Comparison of ENCODE assay signal across 10 cellular contexts in genomic region chr14:76514599-76514998, GRCh38.
A peak's percentile ranks its signal among the peaks of the same experiment; 100 is the strongest.
DNase-seq lines count a peak whose midpoint lies in the region; ATAC-seq and TF ChIP-seq lines count a peak whose summit lies in the region.
"Had no signal": no experiment of that assay in that cellular context is flagged by ENCODE, and none has a peak within 500 bp of the region (broad histone marks: within the 10 kb centered on the region; RNA-seq: fewer than 3 reads in every experiment).

No MANE protein-coding gene starts in this region.

- no peaks in the 10 kb centered on the region for H3K27me3 ChIP-seq in right lobe of liver
- H3K27me3 ChIP-seq in gastrocnemius medialis: no peaks in the 10 kb centered on the region
- H3K27me3 ChIP-seq: adrenal gland had no signal

- H3K4me1 ChIP-seq in right lobe of liver: no peaks in the 10 kb centered on the region
- no peaks in the 10 kb centered on the region for H3K4me1 ChIP-seq in gastrocnemius medialis
- H3K4me1 ChIP-seq: adrenal gland had no signal

- intact Hi-C loops in right lobe of liver (cut with DNase I): no loop called here
- intact Hi-C loops in gastrocnemius medialis (cut with DNase I; ENCODE audit: low total_unique reads): no loop called here

- ATAC-seq in right lobe of liver: peak; percentile 28 to 80 (median 48)
- ATAC-seq in gastrocnemius medialis: no peak
- ATAC-seq: left colon had no signal

- H3K4me3 ChIP-seq in right lobe of liver (no peak overlapping the region), gastrocnemius medialis (no peak overlapping the region)
- H3K4me3 ChIP-seq: adrenal gland had no signal

- TF ChIP-seq POLR2A in right lobe of liver (IDR thresholded peaks at IDR 0.05) (no peak), gastrocnemius medialis (IDR thresholded peaks at IDR 0.05) (no peak)

- H3K27ac ChIP-seq in right lobe of liver (no peak overlapping the region), gastrocnemius medialis (no peak overlapping the region)
- H3K27ac ChIP-seq: adrenal gland had no signal

- WGBS in right lobe of liver (ENCODE audit: insufficient coverage, low coverage, low lambda C conversion rate, missing lambda C conversion rate): 36% methylated on average over 2 of the region's 4 CpGs

- TF ChIP-seq CTCF in right lobe of liver (IDR thresholded peaks at IDR 0.05): peak; percentile 26 to 48 (median 40)
- TF ChIP-seq CTCF in gastrocnemius medialis (IDR thresholded peaks at IDR 0.05 in 4 of 5, conservative IDR thresholded peaks at IDR 0.05 in 1 of 5): no peak

- in situ Hi-C loops in gastrocnemius medialis (cut with MboI; ENCODE audit: low sequenced_read_pairs in 4 of 4): no loop called here

- peak; percentile 28 for DNase-seq in DMS53 (lab: John Stamatoyannopoulos, UW)
- DNase-seq in DMS53 treated with DMSO at 0.1 percent for 48 hours (lab: John Stamatoyannopoulos, UW; ENCODE audit: unreplicated experiment): no peak
- peak; percentile 42 for DNase-seq in HuH-7.5 (ENCODE audit: low spot score)
- DNase-seq in SKM-1 (lab: John Stamatoyannopoulos, UW; ENCODE audit: unreplicated experiment): peak; percentile 9
- peak in 1 of 3 donors; percentile 33 for DNase-seq in right lobe of liver
- no peak for DNase-seq in gastrocnemius medialis
- DNase-seq in hippocampal formation (lab: John Stamatoyannopoulos, UW): no peak
- no peak for DNase-seq in amniotic stem cell (lab: John Stamatoyannopoulos, UW)

- H3K9me3 ChIP-seq in right lobe of liver: no peaks in the 10 kb centered on the region
- no peaks in the 10 kb centered on the region for H3K9me3 ChIP-seq in gastrocnemius medialis
- H3K9me3 ChIP-seq: adrenal gland had no signal

- H3K36me3 ChIP-seq in right lobe of liver (no peaks in the 10 kb centered on the region), gastrocnemius medialis (no peaks in the 10 kb centered on the region)
- H3K36me3 ChIP-seq: adrenal gland had no signal

Comparison
In these comparisons a context has a peak if more than half of its experiments do, and no peak if none do; other contexts are left out.
1. DNase-seq: peak in DMS53 (single experiment), HuH-7.5 (single experiment) and SKM-1 (single experiment); none in DMS53 treated with DMSO at 0.1 percent for 48 hours (single experiment), gastrocnemius medialis (0 of 2), hippocampal formation (0 of 2) and amniotic stem cell (single experiment).
2. ATAC-seq: peak in right lobe of liver (4 of 4); none in gastrocnemius medialis (0 of 2).
3. CTCF ChIP-seq: peak in right lobe of liver (4 of 4); none in gastrocnemius medialis (0 of 5).